8 cellular contexts compared by ENCODE assay signal in the genomic region with DNA sequence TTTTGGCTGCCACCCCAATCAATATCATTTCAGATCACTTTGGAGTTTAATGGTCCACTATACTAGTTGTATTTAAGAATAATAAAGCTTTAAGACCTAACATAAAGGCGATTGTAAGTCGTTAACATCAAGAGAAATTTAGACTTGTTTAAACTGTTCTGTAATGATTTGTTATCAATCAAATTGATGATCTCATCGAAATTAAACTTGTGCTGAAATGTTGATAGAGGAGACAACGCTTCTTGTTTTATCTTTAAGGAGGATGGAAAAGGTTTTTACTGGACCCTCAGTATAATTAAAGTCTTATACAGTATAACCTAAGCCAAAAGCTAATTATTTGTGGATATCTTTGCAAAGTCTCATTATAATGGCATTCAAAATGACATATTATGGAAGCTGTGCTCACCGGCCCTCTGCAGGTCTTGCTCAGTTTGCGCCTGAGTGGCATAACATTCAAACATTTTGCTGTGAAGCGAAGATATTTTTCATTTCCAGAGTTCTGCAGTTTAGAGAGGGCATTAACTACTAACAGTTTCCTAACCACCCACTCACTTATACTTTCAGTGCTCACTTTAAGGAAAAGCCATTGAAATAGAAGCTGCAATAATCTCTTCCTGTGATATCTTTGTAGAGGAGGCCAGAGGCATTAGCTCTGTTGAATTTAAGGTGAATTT. TPM values are rescaled to one million over a fixed set of nuclear protein-coding genes. Genes with fewer than 3 reads are reported as not detected.
DNase-seq lines count a peak whose midpoint lies in the region; TF ChIP-seq lines count a peak whose summit lies in the region.

No MANE protein-coding gene starts in this region.

- no peaks in the 10 kb centered on the region for H3K27me3 Mint-ChIP-seq in osteocyte (ENCODE audit: unreplicated experiment)

- H3K4me1 Mint-ChIP-seq in osteocyte (ENCODE audit: unreplicated experiment): peaks cover 26% of the 10 kb centered on the region

- H3K36me3 Mint-ChIP-seq in osteocyte (ENCODE audit: unreplicated experiment): no peaks in the 10 kb centered on the region

- H3K27ac Mint-ChIP-seq in osteocyte (ENCODE audit: unreplicated experiment): peak overlapping the region; percentile 94

- no peaks in the 10 kb centered on the region for H3K9me3 Mint-ChIP-seq in osteocyte (ENCODE audit: unreplicated experiment)

- 0 out of 2 replicates have a peak, but pooled peaks have one; percentile 8 for TF ChIP-seq POLR2A in Raji (IDR thresholded peaks at IDR 0.05; ENCODE audit: insufficient read depth, low read depth, low read length)

- H3K4me3 Mint-ChIP-seq in osteocyte (ENCODE audit: unreplicated experiment): peak overlapping the region; percentile 79

- peak; percentile 39; the same call in 2 of the 3 replicates for TF ChIP-seq CTCF in GM12872 (IDR thresholded peaks at IDR 0.05; ENCODE audit: insufficient read depth, low read depth, low read length)
- peak; percentile 44 for TF ChIP-seq CTCF in osteocyte (IDR thresholded peaks at IDR 0.05)

- DNase-seq in AG08396 (ENCODE audit: low spot score): peak; percentile 58
- DNase-seq in effector CD4-positive, alpha-beta T cell: peak; percentile 19
- no peak for DNase-seq in osteocyte (ENCODE audit: extremely low spot score, unreplicated experiment)
- DNase-seq in iPS-NIHi11 (ENCODE audit: low spot score): no peak
- no peak for DNase-seq in HPDE6-E6E7 (ENCODE audit: extremely low spot score)
- no peak for DNase-seq in COR-L47 (lab: John Stamatoyannopoulos, UW)

RNA-seq across cellular contexts. Expression of a gene that starts 1.4 kb away (rescaled TPM):
- 15.5 and 17.4 TPM in 2 replicates for total RNA-seq in osteocyte

Comparison
In these comparisons a context has a peak if more than half of its experiments do, and no peak if none do; other contexts are left out.
1. DNase-seq: peak in AG08396 (single experiment) and effector CD4-positive, alpha-beta T cell (single experiment); none in osteocyte (single experiment), iPS-NIHi11 (single experiment), HPDE6-E6E7 (single experiment) and COR-L47 (single experiment).